Comparison of ENCODE assay signal across 15 cellular contexts in the genomic region with DNA sequence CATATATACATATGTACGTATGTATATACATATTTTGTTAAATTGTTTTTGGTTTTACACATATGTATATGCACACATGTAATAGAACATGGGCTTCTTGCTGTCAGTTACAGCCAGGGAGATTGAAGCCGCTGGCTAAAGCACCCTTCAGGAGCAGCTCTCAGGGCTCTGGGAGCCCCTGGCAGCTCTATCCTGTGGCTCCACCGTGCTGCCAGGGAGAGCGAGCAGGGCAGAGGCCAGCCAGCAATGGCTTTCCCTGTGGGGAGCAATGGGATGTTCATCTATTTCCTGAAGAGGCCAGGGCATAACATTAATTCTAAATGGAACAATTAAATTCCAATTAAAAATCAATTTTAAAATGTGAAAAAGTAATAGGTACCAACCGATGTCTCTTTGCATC.
DNase-seq lines count a peak whose midpoint lies in the region; ATAC-seq, FAIRE-seq and TF ChIP-seq lines count a peak whose summit lies in the region.
"Had no signal": no experiment of that assay in that cellular context is flagged by ENCODE, and none has a peak within 500 bp of the region (broad histone marks: within the 10 kb centered on the region; RNA-seq: fewer than 3 reads in every experiment).

No MANE protein-coding gene starts in this region.

- H3K4me3 ChIP-seq in liver (ENCODE audit: low read depth in 1 of 3, low read length in 3 of 3): no peak overlapping the region
- H3K4me3 ChIP-seq in HepG2 (replicated peaks in 1 of 3; ENCODE audit: insufficient read depth in 1 of 3, low read depth in 2 of 3, low read length in 3 of 3): no peak overlapping the region
- H3K4me3 ChIP-seq in stomach: no peak overlapping the region
- H3K4me3 ChIP-seq: BLaER1, GM23338 had no signal

- TF ChIP-seq RAD21 in liver (IDR thresholded peaks at IDR 0.05): peak; percentile 55 to 62
- TF ChIP-seq RAD21 in HepG2 (CRISPR knock-in tag; IDR thresholded peaks at IDR 0.05): no peak

- POLR2A ChIA-PET in HepG2 (lab: Yijun Ruan, JAX): no interaction called here
- POLR2A ChIA-PET in naive thymus-derived CD8-positive, alpha-beta T cell (lab: Charles Lee): no interaction called here

- in situ Hi-C loops in HepG2 (cut with HindIII; ENCODE audit: extremely low pct_ligation_motif_present, low pct_unique_long_range_greater_than_20kb): no loop called here

- ATAC-seq in HepG2 (no peak), left lobe of liver (peak; percentile 61)
- ATAC-seq in naive thymus-derived CD8-positive, alpha-beta T cell: no peak
- ATAC-seq: GM23338 had no signal

- DNase-seq in HepG2 (ENCODE audit: low spot score) (no peak), left lobe of liver (ENCODE audit: low spot score) (no peak), stomach (no peak), foreskin melanocyte (no peak)
- DNase-seq in naive thymus-derived CD8-positive, alpha-beta T cell: no peak
- no peak for DNase-seq in stimulated activated CD4-positive, alpha-beta T cell treated with anti-CD3 and anti-CD28 coated beads, Interleukin-4, amount 100 ng/mL, for 24 hours
- DNase-seq: 8988T; CD4-positive, CD25-positive, alpha-beta regulatory T cell; DMS53; GF-D8; H7 had no signal

- no peak overlapping the region for H3K4me3 Mint-ChIP-seq in naive thymus-derived CD8-positive, alpha-beta T cell
- H3K4me3 Mint-ChIP-seq: CD4-positive, CD25-positive, alpha-beta regulatory T cell; GM23338; IgD-negative memory B cell had no signal

- H3K27ac Mint-ChIP-seq in naive thymus-derived CD8-positive, alpha-beta T cell: no peak overlapping the region
- H3K27ac Mint-ChIP-seq: CD4-positive, CD25-positive, alpha-beta regulatory T cell; GM23338; IgD-negative memory B cell had no signal

- H3K4me1 ChIP-seq in liver (ENCODE audit: control insufficient read depth in 4 of 4, insufficient read depth in 4 of 4, low read length in 3 of 4): peaks cover 0 to 15% (median 10%) of the 10 kb centered on the region in 4 donors
- peaks cover 85% of the 10 kb centered on the region for H3K4me1 ChIP-seq in HepG2 (ENCODE audit: insufficient read depth, low read length)
- peaks cover 0 to 24% (median 19%) of the 10 kb centered on the region in 4 donors for H3K4me1 ChIP-seq in stomach
- H3K4me1 ChIP-seq: BLaER1 had no signal

- no peaks in the 10 kb centered on the region for H4K20me1 ChIP-seq in HepG2 (ENCODE audit: insufficient read depth, low read length)
- H4K20me1 ChIP-seq: BLaER1 had no signal

- TF ChIP-seq EP300 in HepG2 (IDR thresholded peaks at IDR 0.05; ENCODE audit: low read depth in 2 of 2, low read length in 2 of 2): no peak
- TF ChIP-seq EP300 in HepG2 (CRISPR knock-in tag; IDR thresholded peaks at IDR 0.05; ENCODE audit: borderline replicate concordance): no peak
- no peak for TF ChIP-seq EP300 in stomach (IDR thresholded peaks at IDR 0.05)

- no peak overlapping the region for H2AFZ ChIP-seq in HepG2 (ENCODE audit: low read length)
- H2AFZ ChIP-seq: GM23338 had no signal

- H3K36me3 ChIP-seq in liver (ENCODE audit: control insufficient read depth in 4 of 4, insufficient read depth in 3 of 4, low read depth in 1 of 4, low read length in 3 of 4): no peaks in the 10 kb centered on the region
- H3K36me3 ChIP-seq in HepG2 (replicated peaks in 1 of 2; ENCODE audit: control insufficient read depth in 1 of 2, insufficient read depth in 2 of 2, low read length in 2 of 2): no peaks in the 10 kb centered on the region
- H3K36me3 ChIP-seq in stomach: no peaks in the 10 kb centered on the region
- H3K36me3 ChIP-seq: BLaER1 had no signal

- no peaks in the 10 kb centered on the region for H3K27me3 ChIP-seq in liver (ENCODE audit: control insufficient read depth in 4 of 4, insufficient read depth in 4 of 4, low read length in 3 of 4)
- no peaks in the 10 kb centered on the region for H3K27me3 ChIP-seq in HepG2 (ENCODE audit: control insufficient read depth in 1 of 2, insufficient read depth in 2 of 2, low read length in 2 of 2)
- no peaks in the 10 kb centered on the region for H3K27me3 ChIP-seq in stomach
- H3K27me3 ChIP-seq: BLaER1 had no signal

- WGBS in liver: 76% methylated on average over 5 of the region's 5 CpGs
- WGBS in HepG2 (ENCODE audit: low lambda C conversion rate): 97% methylated on average over 5 of the region's 5 CpGs
- WGBS in stomach, 5 donors: 89 to 94% (median 90%) methylated on average over 5 of the region's 5 CpGs

- BruUV-seq in HepG2 (replicated peaks; lab: Mats Ljungman, UMichigan): no TSS peak

- H3K4me2 ChIP-seq in HepG2 (ENCODE audit: low read depth, low read length): no peak overlapping the region
- H3K4me2 ChIP-seq: BLaER1, GM23338 had no signal

- peaks cover 0 to 13% (median 0%) of the 10 kb centered on the region in 9 donors for H3K9me3 Mint-ChIP-seq in naive thymus-derived CD8-positive, alpha-beta T cell

- H3K27ac ChIP-seq in liver (ENCODE audit: low read depth in 1 of 2, low read length in 2 of 2) (peak overlapping the region in 1 of 2 donors; percentile 32), HepG2 (ENCODE audit: extremely low read length, insufficient read depth, low read length) (no peak overlapping the region), stomach (peak overlapping the region in 3 of 5 donors; percentile 25 to 80 (median 69))
- H3K27ac ChIP-seq: BLaER1 had no signal

- no peaks in the 10 kb centered on the region for H3K79me2 ChIP-seq in HepG2 (ENCODE audit: insufficient read depth, low read length)

- CTCF ChIA-PET in HepG2 (lab: Yijun Ruan, JAX; ENCODE audit: low intra/inter-chr PET ratio, low total read pairs): no interaction called here

- TF ChIP-seq POLR2A in HepG2 (IDR thresholded peaks at IDR 0.05; ENCODE audit: insufficient read depth in 1 of 2, low read depth in 2 of 2, low read length in 2 of 2): no peak
- TF ChIP-seq POLR2A in stomach (IDR thresholded peaks at IDR 0.05): no peak

- H3K36me3 Mint-ChIP-seq in naive thymus-derived CD8-positive, alpha-beta T cell: peaks cover 0 to 3% (median 0%) of the 10 kb centered on the region in 3 donors
- H3K36me3 Mint-ChIP-seq: CD4-positive, CD25-positive, alpha-beta regulatory T cell; IgD-negative memory B cell had no signal

- H3K4me1 Mint-ChIP-seq in naive thymus-derived CD8-positive, alpha-beta T cell: peaks cover 0 to 7% (median 0%) of the 10 kb centered on the region in 4 donors
- H3K4me1 Mint-ChIP-seq: CD4-positive, CD25-positive, alpha-beta regulatory T cell; IgD-negative memory B cell had no signal

- TF ChIP-seq CTCF in liver (IDR thresholded peaks at IDR 0.05; ENCODE audit: low read depth, low read length, missing input control) (peak; percentile 5), HepG2 (CRISPR knock-in tag; IDR thresholded peaks at IDR 0.05) (no peak), stomach (IDR thresholded peaks at IDR 0.05) (no peak)

- H3K9ac ChIP-seq in liver (ENCODE audit: low read depth in 1 of 2, low read length in 2 of 2) (peak overlapping the region in 1 of 2 donors; percentile 33), HepG2 (ENCODE audit: insufficient read depth, low read depth, low read length) (no peak overlapping the region)
- H3K9ac ChIP-seq: BLaER1 had no signal

- no peak for FAIRE-seq in HepG2 (lab: Jason Lieb, UNC)

- intact Hi-C loops in HepG2 (cut with micrococcal nuclease; ENCODE audit: unreplicated experiment) (loop anchor here (5.0 to 10.0 kb wide), 2 partner anchors 46 to 348 kb away; no protein-coding TSS in a partner anchor), stomach (cut with DNase I; ENCODE audit: low total_unique reads) (no loop called here)

- no peaks in the 10 kb centered on the region for H3K9me3 ChIP-seq in liver (ENCODE audit: control insufficient read depth in 4 of 4, low read length in 3 of 4)
- no peaks in the 10 kb centered on the region for H3K9me3 ChIP-seq in HepG2 (ENCODE audit: low read length)
- peaks cover 0 to 7% (median 2%) of the 10 kb centered on the region in 4 donors for H3K9me3 ChIP-seq in stomach

- H3K27me3 Mint-ChIP-seq in naive thymus-derived CD8-positive, alpha-beta T cell: peaks cover 0 to 9% (median 4%) of the 10 kb centered on the region in 5 donors
- H3K27me3 Mint-ChIP-seq: CD4-positive, CD25-positive, alpha-beta regulatory T cell had no signal

TF ChIP-seq in liver, 16 proteins besides CTCF, POLR2A, EP300 and RAD21 (continues in another document):
- TF ChIP-seq, protein P1, sequence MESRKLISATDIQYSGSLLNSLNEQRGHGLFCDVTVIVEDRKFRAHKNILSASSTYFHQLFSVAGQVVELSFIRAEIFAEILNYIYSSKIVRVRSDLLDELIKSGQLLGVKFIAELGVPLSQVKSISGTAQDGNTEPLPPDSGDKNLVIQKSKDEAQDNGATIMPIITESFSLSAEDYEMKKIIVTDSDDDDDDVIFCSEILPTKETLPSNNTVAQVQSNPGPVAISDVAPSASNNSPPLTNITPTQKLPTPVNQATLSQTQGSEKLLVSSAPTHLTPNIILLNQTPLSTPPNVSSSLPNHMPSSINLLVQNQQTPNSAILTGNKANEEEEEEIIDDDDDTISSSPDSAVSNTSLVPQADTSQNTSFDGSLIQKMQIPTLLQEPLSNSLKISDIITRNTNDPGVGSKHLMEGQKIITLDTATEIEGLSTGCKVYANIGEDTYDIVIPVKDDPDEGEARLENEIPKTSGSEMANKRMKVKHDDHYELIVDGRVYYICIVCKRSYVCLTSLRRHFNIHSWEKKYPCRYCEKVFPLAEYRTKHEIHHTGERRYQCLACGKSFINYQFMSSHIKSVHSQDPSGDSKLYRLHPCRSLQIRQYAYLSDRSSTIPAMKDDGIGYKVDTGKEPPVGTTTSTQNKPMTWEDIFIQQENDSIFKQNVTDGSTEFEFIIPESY (IDR thresholded peaks at IDR 0.05): no peak
- TF ChIP-seq GABPA (IDR thresholded peaks at IDR 0.05 in 1 of 2, conservative IDR thresholded peaks at IDR 0.05 in 1 of 2) (no peak), FOXA2 (IDR thresholded peaks at IDR 0.05) (no peak), EGR1 (IDR thresholded peaks at IDR 0.05; ENCODE audit: low read depth in 2 of 2) (no peak)

TF ChIP-seq in HepG2, 621 proteins besides CTCF, POLR2A, EP300 and RAD21 (continues in another document):
- TF ChIP-seq MZF1 (CRISPR knock-in tag; IDR thresholded peaks at IDR 0.05; ENCODE audit: borderline replicate concordance) (no peak), ZNF552 (CRISPR knock-in tag; IDR thresholded peaks at IDR 0.05; ENCODE audit: borderline replicate concordance) (no peak)
- TF ChIP-seq, protein P2, sequence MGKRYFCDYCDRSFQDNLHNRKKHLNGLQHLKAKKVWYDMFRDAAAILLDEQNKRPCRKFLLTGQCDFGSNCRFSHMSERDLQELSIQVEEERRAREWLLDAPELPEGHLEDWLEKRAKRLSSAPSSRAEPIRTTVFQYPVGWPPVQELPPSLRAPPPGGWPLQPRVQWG (CRISPR knock-in tag; IDR thresholded peaks at IDR 0.05; ENCODE audit: borderline replicate concordance, low read depth): no peak
